Comparison of ENCODE assay signal across 8 cellular contexts in genomic region chr3:128584412-128585020, GRCh38.
A peak's percentile ranks its signal among the peaks of the same experiment; 100 is the strongest.
DNase-seq lines count a peak whose midpoint lies in the region; ATAC-seq and TF ChIP-seq lines count a peak whose summit lies in the region.

No MANE protein-coding gene starts in this region.

- H3K36me3 ChIP-seq in PC-9 (ENCODE audit: low read depth), result no peaks in the 10 kb centered on the region
- no peaks in the 10 kb centered on the region for H3K36me3 ChIP-seq in sigmoid colon

- BruUV-seq in PC-9 (replicated peaks; lab: Mats Ljungman, UMichigan), result no TSS peak

- no peaks in the 10 kb centered on the region for H3K79me2 ChIP-seq in PC-9 (ENCODE audit: low read depth)

- TF ChIP-seq POLR2A in sigmoid colon (IDR thresholded peaks at IDR 0.05), result no peak

- H3K4me1 ChIP-seq in PC-9 (replicated peaks; ENCODE audit: insufficient read depth) (peaks cover 25% of the 10 kb centered on the region), sigmoid colon (no peaks in the 10 kb centered on the region)

- 9 to 22% methylated on average over 13 of the region's 13 CpGs for WGBS in sigmoid colon, 2 donors

- DNase-seq in GDM1 (lab: John Stamatoyannopoulos, UW) (peak; percentile 69), LNCaP clone FGC (ENCODE audit: low read depth) (peak; percentile 67), PC-9 (peak; percentile 76 to 90), astrocyte of the cerebellum (ENCODE audit: low read depth) (no peak), hippocampal formation (lab: John Stamatoyannopoulos, UW) (peak; percentile 57 to 82), sigmoid colon (peak; percentile 70)

- no peaks in the 10 kb centered on the region for H3K27me3 ChIP-seq in PC-9 (ENCODE audit: insufficient read depth, low read depth)
- H3K27me3 ChIP-seq in sigmoid colon, result no peaks in the 10 kb centered on the region

- no peak for TF ChIP-seq EP300 in sigmoid colon (IDR thresholded peaks at IDR 0.05)

- H4K20me1 ChIP-seq in PC-9 (ENCODE audit: insufficient read depth), result no peaks in the 10 kb centered on the region

- H3K4me3 ChIP-seq in LNCaP clone FGC (ENCODE audit: low read depth, low read length) (no peak overlapping the region), PC-9 (no peak overlapping the region), astrocyte of the cerebellum (ENCODE audit: low read depth, low read length) (no peak overlapping the region), sigmoid colon (no peak overlapping the region)

- no peak overlapping the region for H3K27ac ChIP-seq in PC-9
- no peak overlapping the region for H3K27ac ChIP-seq in sigmoid colon

- CTCF ChIA-PET in PC-9 (lab: Charles Lee), result interaction anchor here (0.7 to 2.1 kb wide), 5 partner anchors 11 to 160 kb away, joined by 3 to 8 read pairs (median 3); no protein-coding TSS in a partner anchor

- no peak overlapping the region for H2AFZ ChIP-seq in PC-9

- in situ Hi-C loops in astrocyte of the cerebellum (cut with HindIII; ENCODE audit: low sequenced_read_pairs), result loop anchor here (25.0 kb wide), 1 partner anchor 422 kb away; the partner anchor contains the start of gene EEFSEC

- H3K9me3 ChIP-seq in PC-9 (ENCODE audit: insufficient read depth, low read depth) (no peaks in the 10 kb centered on the region), sigmoid colon (peaks cover 0 to 4% (median 1%) of the 10 kb centered on the region in 4 donors)

- H3K9me2 ChIP-seq in PC-9 (ENCODE audit: insufficient read depth), result no peaks in the 10 kb centered on the region

- ATAC-seq in GM18858 (IDR thresholded peaks at IDR 0.05; ENCODE audit: unreplicated experiment) (no peak), HG02852 (IDR thresholded peaks at IDR 0.05; ENCODE audit: unreplicated experiment) (no peak)

- TF ChIP-seq CTCF in LNCaP clone FGC (IDR thresholded peaks at IDR 0.05; ENCODE audit: control insufficient read depth, extremely low read depth, insufficient read depth) (peak; percentile 99), PC-9 (conservative IDR thresholded peaks at IDR 0.05) (peak; percentile 89), astrocyte of the cerebellum (IDR thresholded peaks at IDR 0.05; ENCODE audit: low read depth, low read length, missing control alignments) (peak; percentile 71), sigmoid colon (IDR thresholded peaks at IDR 0.05) (peak; percentile 8 to 51 (median 24))

- POLR2A ChIA-PET in PC-9 (lab: Charles Lee; ENCODE audit: unreplicated experiment), result no interaction called here

- intact Hi-C loops in PC-9 (cut with micrococcal nuclease; ENCODE audit: unreplicated experiment), result loop anchor here (1.0 to 5.0 kb wide), 8 partner anchors 24 to 487 kb away; no protein-coding TSS in a partner anchor
- intact Hi-C loops in sigmoid colon (cut with DNase I), result no loop called here

- peak overlapping the region; percentile 50; the same call in 1 of the 2 replicates for H3K4me2 ChIP-seq in PC-9

- peaks cover 10% of the 10 kb centered on the region for H3F3A ChIP-seq in PC-9 (ENCODE audit: insufficient read depth, low read depth)

Comparison
In these comparisons a context has a peak if more than half of its experiments do, and no peak if none do; other contexts are left out.
1. CTCF ChIP-seq: peak in every context shown above with its lines; median percentile 99 in LNCaP clone FGC; 89 in PC-9; 71 in astrocyte of the cerebellum; 24 in sigmoid colon.